In genomic region chr4:17515724-17516407, GRCh38 we compare ENCODE assay signal across 1 cellular context.
TF ChIP-seq lines count a peak whose summit lies in the region.

No MANE protein-coding gene starts in this region.

TF ChIP-seq in HepG2, 621 proteins besides CTCF, POLR2A, EP300 and RAD21 (continued from another document):
- TF ChIP-seq, protein P1, sequence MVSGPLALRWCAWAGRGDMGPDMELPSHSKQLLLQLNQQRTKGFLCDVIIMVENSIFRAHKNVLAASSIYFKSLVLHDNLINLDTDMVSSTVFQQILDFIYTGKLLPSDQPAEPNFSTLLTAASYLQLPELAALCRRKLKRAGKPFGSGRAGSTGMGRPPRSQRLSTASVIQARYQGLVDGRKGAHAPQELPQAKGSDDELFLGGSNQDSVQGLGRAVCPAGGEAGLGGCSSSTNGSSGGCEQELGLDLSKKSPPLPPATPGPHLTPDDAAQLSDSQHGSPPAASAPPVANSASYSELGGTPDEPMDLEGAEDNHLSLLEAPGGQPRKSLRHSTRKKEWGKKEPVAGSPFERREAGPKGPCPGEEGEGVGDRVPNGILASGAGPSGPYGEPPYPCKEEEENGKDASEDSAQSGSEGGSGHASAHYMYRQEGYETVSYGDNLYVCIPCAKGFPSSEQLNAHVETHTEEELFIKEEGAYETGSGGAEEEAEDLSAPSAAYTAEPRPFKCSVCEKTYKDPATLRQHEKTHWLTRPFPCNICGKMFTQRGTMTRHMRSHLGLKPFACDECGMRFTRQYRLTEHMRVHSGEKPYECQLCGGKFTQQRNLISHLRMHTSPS (CRISPR knock-in tag; IDR thresholded peaks at IDR 0.05; ENCODE audit: low read depth) = peak; percentile 83; the same call in 1 of the 2 replicates
- TF ChIP-seq ZNF501 (CRISPR knock-in tag; IDR thresholded peaks at IDR 0.05) = 0 out of 2 replicates have a peak, but pooled peaks have one; percentile 38
- TF ChIP-seq ZBTB20 (CRISPR knock-in tag; IDR thresholded peaks at IDR 0.05; ENCODE audit: borderline replicate concordance, low read depth) = peak; percentile 17; the same call in 1 of the 2 replicates
- TF ChIP-seq HNRNPH1 (optimal IDR thresholded peaks at IDR 0.05; ENCODE audit: low read depth, low read length) = no peak
- no peak for TF ChIP-seq SATB2 (CRISPR knock-in tag; IDR thresholded peaks at IDR 0.05)
- no peak for TF ChIP-seq KLF13 (CRISPR knock-in tag; IDR thresholded peaks at IDR 0.05)
- no peak for TF ChIP-seq TFDP2 (CRISPR knock-in tag; IDR thresholded peaks at IDR 0.05)
- no peak for TF ChIP-seq HDAC1 (CRISPR knock-in tag; IDR thresholded peaks at IDR 0.05)
- 0 out of 2 replicates have a peak, but pooled peaks have one; percentile 11 for TF ChIP-seq FOXA3 (CRISPR knock-in tag; IDR thresholded peaks at IDR 0.05)
- peak; percentile 47; the same call in 1 of the 2 replicates for TF ChIP-seq GATAD2A (CRISPR knock-in tag; IDR thresholded peaks at IDR 0.05)
- TF ChIP-seq, protein P2, sequence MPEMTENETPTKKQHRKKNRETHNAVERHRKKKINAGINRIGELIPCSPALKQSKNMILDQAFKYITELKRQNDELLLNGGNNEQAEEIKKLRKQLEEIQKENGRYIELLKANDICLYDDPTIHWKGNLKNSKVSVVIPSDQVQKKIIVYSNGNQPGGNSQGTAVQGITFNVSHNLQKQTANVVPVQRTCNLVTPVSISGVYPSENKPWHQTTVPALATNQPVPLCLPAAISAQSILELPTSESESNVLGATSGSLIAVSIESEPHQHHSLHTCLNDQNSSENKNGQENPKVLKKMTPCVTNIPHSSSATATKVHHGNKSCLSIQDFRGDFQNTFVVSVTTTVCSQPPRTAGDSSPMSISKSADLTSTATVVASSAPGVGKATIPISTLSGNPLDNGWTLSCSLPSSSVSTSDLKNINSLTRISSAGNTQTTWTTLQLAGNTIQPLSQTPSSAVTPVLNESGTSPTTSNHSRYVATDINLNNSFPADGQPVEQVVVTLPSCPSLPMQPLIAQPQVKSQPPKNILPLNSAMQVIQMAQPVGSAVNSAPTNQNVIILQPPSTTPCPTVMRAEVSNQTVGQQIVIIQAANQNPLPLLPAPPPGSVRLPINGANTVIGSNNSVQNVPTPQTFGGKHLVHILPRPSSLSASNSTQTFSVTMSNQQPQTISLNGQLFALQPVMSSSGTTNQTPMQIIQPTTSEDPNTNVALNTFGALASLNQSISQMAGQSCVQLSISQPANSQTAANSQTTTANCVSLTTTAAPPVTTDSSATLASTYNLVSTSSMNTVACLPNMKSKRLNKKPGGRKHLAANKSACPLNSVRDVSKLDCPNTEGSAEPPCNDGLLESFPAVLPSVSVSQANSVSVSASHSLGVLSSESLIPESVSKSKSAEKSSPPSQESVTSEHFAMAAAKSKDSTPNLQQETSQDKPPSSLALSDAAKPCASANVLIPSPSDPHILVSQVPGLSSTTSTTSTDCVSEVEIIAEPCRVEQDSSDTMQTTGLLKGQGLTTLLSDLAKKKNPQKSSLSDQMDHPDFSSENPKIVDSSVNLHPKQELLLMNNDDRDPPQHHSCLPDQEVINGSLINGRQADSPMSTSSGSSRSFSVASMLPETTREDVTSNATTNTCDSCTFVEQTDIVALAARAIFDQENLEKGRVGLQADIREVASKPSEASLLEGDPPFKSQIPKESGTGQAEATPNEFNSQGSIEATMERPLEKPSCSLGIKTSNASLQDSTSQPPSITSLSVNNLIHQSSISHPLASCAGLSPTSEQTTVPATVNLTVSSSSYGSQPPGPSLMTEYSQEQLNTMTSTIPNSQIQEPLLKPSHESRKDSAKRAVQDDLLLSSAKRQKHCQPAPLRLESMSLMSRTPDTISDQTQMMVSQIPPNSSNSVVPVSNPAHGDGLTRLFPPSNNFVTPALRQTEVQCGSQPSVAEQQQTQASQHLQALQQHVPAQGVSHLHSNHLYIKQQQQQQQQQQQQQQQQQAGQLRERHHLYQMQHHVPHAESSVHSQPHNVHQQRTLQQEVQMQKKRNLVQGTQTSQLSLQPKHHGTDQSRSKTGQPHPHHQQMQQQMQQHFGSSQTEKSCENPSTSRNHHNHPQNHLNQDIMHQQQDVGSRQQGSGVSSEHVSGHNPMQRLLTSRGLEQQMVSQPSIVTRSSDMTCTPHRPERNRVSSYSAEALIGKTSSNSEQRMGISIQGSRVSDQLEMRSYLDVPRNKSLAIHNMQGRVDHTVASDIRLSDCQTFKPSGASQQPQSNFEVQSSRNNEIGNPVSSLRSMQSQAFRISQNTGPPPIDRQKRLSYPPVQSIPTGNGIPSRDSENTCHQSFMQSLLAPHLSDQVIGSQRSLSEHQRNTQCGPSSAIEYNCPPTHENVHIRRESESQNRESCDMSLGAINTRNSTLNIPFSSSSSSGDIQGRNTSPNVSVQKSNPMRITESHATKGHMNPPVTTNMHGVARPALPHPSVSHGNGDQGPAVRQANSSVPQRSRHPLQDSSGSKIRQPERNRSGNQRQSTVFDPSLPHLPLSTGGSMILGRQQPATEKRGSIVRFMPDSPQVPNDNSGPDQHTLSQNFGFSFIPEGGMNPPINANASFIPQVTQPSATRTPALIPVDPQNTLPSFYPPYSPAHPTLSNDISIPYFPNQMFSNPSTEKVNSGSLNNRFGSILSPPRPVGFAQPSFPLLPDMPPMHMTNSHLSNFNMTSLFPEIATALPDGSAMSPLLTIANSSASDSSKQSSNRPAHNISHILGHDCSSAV (CRISPR knock-in tag; IDR thresholded peaks at IDR 0.05; ENCODE audit: borderline replicate concordance) = 0 out of 2 replicates have a peak, but pooled peaks have one; percentile 34
- TF ChIP-seq ZSCAN9 (CRISPR knock-in tag; IDR thresholded peaks at IDR 0.05; ENCODE audit: borderline replicate concordance) = 0 out of 2 replicates have a peak, but pooled peaks have one; percentile 22
- TF ChIP-seq THAP11 (CRISPR knock-in tag; IDR thresholded peaks at IDR 0.05) = 0 out of 2 replicates have a peak, but pooled peaks have one; percentile 22
- peak; percentile 19; the same call in 1 of the 2 replicates for TF ChIP-seq ZNF792 (CRISPR knock-in tag; IDR thresholded peaks at IDR 0.05)
- no peak for TF ChIP-seq ZNF260 (CRISPR knock-in tag; IDR thresholded peaks at IDR 0.05; ENCODE audit: borderline replicate concordance, low read depth)
- TF ChIP-seq HDAC6 (IDR thresholded peaks at IDR 0.05; ENCODE audit: low read depth, low read length) = no peak
- TF ChIP-seq PAXIP1 (CRISPR knock-in tag; conservative IDR thresholded peaks at IDR 0.05) = peak; percentile 64
- TF ChIP-seq MATR3 (CRISPR knock-in tag; IDR thresholded peaks at IDR 0.05) = no peak
- peak; percentile 51; the same call in 1 of the 2 replicates for TF ChIP-seq HDAC2 (CRISPR knock-in tag; IDR thresholded peaks at IDR 0.05)
- TF ChIP-seq ZNF616 (CRISPR knock-in tag; IDR thresholded peaks at IDR 0.05; ENCODE audit: low read depth) = no peak
- TF ChIP-seq WIZ (CRISPR knock-in tag; IDR thresholded peaks at IDR 0.05) = no peak
- TF ChIP-seq, protein P3, sequence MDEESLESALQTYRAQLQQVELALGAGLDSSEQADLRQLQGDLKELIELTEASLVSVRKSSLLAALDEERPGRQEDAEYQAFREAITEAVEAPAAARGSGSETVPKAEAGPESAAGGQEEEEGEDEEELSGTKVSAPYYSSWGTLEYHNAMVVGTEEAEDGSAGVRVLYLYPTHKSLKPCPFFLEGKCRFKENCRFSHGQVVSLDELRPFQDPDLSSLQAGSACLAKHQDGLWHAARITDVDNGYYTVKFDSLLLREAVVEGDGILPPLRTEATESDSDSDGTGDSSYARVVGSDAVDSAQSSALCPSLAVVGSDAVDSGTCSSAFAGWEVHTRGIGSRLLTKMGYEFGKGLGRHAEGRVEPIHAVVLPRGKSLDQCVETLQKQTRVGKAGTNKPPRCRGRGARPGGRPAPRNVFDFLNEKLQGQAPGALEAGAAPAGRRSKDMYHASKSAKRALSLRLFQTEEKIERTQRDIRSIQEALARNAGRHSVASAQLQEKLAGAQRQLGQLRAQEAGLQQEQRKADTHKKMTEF (CRISPR knock-in tag; IDR thresholded peaks at IDR 0.05) = peak; percentile 34; the same call in 1 of the 2 replicates
- TF ChIP-seq LCORL (IDR thresholded peaks at IDR 0.05) = no peak
- TF ChIP-seq LCORL (CRISPR knock-in tag; IDR thresholded peaks at IDR 0.05) = 0 out of 2 replicates have a peak, but pooled peaks have one; percentile 22
- no peak for TF ChIP-seq STAT6 (CRISPR knock-in tag; IDR thresholded peaks at IDR 0.05; ENCODE audit: borderline replicate concordance)
- no peak for TF ChIP-seq ZNF17 (CRISPR knock-in tag; IDR thresholded peaks at IDR 0.05)
